Comparison of ENCODE assay signal across 14 cellular contexts in the genomic region with DNA sequence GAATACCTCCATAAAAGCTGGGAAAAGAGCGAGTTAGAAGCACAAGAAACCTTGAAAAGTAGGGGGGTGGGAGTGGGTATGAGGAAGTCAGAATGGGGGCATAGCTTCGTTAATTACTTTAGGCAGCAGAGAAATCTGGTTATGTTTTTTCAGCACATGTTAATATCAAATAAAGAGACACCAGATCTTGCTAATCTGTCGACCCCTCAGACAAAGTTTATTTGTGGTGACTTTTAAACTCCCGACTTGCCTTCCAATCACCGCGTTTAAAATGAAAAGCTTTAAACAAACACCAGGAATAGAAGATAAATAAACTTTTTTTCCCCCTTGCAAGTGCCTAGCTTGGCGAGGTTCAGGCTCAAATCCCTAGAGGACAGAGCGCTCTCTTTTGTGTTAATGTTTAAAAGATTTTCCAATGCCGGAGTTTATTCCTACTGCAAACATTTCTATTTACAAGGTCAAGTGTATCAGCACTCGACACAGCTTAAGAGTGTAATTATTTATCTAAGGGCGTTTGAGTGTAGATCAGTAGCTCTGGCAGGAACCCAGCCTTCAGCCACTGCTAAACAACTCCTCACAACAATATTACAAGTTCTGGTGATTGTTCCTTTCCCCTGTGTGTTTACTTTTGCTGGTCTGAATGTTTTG. TPM values are rescaled to one million over a fixed set of nuclear protein-coding genes. Genes with fewer than 3 reads are reported as not detected.
DNase-seq lines count a peak whose midpoint lies in the region; ATAC-seq, FAIRE-seq and TF ChIP-seq lines count a peak whose summit lies in the region.
"Had no signal": no experiment of that assay in that cellular context is flagged by ENCODE, and none has a peak within 500 bp of the region (broad histone marks: within the 10 kb centered on the region; RNA-seq: fewer than 3 reads in every experiment).

No MANE protein-coding gene starts in this region.

- WGBS in pancreas, 2 donors, result 3 to 4% methylated on average over 11 of the region's 11 CpGs

- ATAC-seq in pancreas (peak; percentile 18 to 46 (median 32)), GM18867 (IDR thresholded peaks at IDR 0.05; ENCODE audit: unreplicated experiment) (no peak), HG03045 (IDR thresholded peaks at IDR 0.05; ENCODE audit: unreplicated experiment) (no peak)
- ATAC-seq: mucosa of descending colon, T-cell had no signal

- intact Hi-C loops in pancreas (cut with DNase I), result no loop called here

- DNase-seq in DMS153 treated with DMSO at 0.1 percent for 48 hours (lab: John Stamatoyannopoulos, UW; ENCODE audit: unreplicated experiment), result peak; percentile 47
- DNase-seq in NCI-H2029 treated with DMSO at 0.1 percent for 48 hours (lab: John Stamatoyannopoulos, UW), result peak; percentile 79
- DNase-seq in fibroblast of the conjunctiva (ENCODE audit: low read depth), result peak; percentile 73
- peak in 4 of 6 donors; percentile 54 to 77 (median 68) for DNase-seq in pancreas
- DNase-seq in amniotic stem cell (lab: John Stamatoyannopoulos, UW), result no peak
- no peak for DNase-seq in NAMALWA (ENCODE audit: low spot score)
- DNase-seq: CD4-positive, alpha-beta memory T cell; NCI-H524; T-cell had no signal

- H3K36me3 ChIP-seq in pancreas, result no peaks in the 10 kb centered on the region
- H3K36me3 ChIP-seq: tibial artery had no signal

- H3K4me1 ChIP-seq in pancreas, result peaks cover 0 to 17% (median 11%) of the 10 kb centered on the region in 3 donors

- no peaks in the 10 kb centered on the region for H3K27me3 ChIP-seq in pancreas
- H3K27me3 ChIP-seq: tibial artery had no signal

- no peaks in the 10 kb centered on the region for H3K9me3 ChIP-seq in pancreas
- H3K9me3 ChIP-seq: mucosa of descending colon, tibial artery had no signal

- no peak for TF ChIP-seq CTCF in pancreas (IDR thresholded peaks at IDR 0.05)

- H3K27ac ChIP-seq in pancreas, result peak overlapping the region; percentile 26 to 96 (median 75)
- H3K27ac ChIP-seq: tibial artery had no signal

- H3K4me3 ChIP-seq in pancreas, result peak overlapping the region in 2 of 4 donors; percentile 8 to 95
- H3K4me3 ChIP-seq: mucosa of descending colon had no signal

- peak; percentile 37 for FAIRE-seq in pancreas (lab: Jason Lieb, UNC)
- FAIRE-seq: astrocyte had no signal

RNA-seq across cellular contexts. Expression of a gene that starts 4.0 kb away (rescaled TPM):
- 10 to 100 TPM in 3 of 6 donors, 1 to 10 TPM in 3; 5.8 to 16.7 (median 9.9) TPM for total RNA-seq in pancreas
- 1 to 10 TPM; 3.6 to 4.6 TPM for polyA plus RNA-seq in pancreas

Comparison
In these comparisons a context has a peak if more than half of its experiments do, and no peak if none do; other contexts are left out.
1. DNase-seq: peak in DMS153 treated with DMSO at 0.1 percent for 48 hours (single experiment), NCI-H2029 treated with DMSO at 0.1 percent for 48 hours (single experiment), fibroblast of the conjunctiva (single experiment) and pancreas (4 of 6); none in amniotic stem cell (single experiment) and NAMALWA (single experiment).
2. ATAC-seq: peak in pancreas (4 of 4); none in GM18867 (single experiment) and HG03045 (single experiment).